15 cellular contexts compared by ENCODE assay signal in the genomic region with DNA sequence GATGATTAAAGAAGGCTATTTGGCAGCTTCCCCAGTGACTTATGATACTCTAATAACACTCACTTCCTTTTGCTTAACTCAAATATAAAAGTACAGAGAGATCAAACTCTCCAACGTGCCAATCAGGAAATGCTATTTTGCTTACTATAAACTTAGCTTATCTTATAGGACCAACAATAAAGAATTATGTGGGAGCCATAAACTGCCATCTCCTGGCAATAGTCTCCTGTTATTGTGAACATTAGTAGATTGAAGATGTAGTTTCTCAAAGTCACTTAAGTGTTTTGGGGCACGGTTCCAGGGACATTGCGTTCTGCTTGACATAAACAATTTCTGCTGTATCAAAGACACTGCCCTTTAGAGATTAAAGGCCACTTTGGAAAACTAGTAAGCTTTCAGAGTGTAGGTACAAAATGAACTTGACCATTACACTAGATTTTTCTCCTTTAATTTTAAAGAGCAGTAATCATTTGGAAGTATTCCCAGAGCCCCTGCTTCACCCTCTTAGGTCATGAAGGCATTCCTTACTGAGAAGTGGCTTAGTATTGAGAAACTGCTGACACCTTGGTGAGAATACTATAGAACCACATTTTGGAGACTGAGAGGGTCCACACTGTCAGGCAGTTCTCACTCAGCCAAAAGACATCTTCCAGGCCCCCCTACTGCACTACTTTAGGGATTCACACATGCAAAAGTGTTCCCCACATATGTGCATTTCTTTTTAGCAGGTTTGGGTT. TPM values are rescaled to one million over a fixed set of nuclear protein-coding genes. Genes with fewer than 3 reads are reported as not detected.
DNase-seq lines count a peak whose midpoint lies in the region; ATAC-seq and TF ChIP-seq lines count a peak whose summit lies in the region.
"Had no signal": no experiment of that assay in that cellular context is flagged by ENCODE, and none has a peak within 500 bp of the region (broad histone marks: within the 10 kb centered on the region; RNA-seq: fewer than 3 reads in every experiment).

No MANE protein-coding gene starts in this region.

- H3K36me3 ChIP-seq in breast epithelium: no peaks in the 10 kb centered on the region
- H3K36me3 ChIP-seq: cardiac muscle cell had no signal

- peak; percentile 13 to 34 for ATAC-seq in left cardiac atrium
- no peak for ATAC-seq in HG02852 (IDR thresholded peaks at IDR 0.05; ENCODE audit: unreplicated experiment)
- ATAC-seq: WTC11 had no signal

- H3K9me3 ChIP-seq in breast epithelium: no peaks in the 10 kb centered on the region

- no peaks in the 10 kb centered on the region for H3K4me1 ChIP-seq in breast epithelium

- peak in 1 of 2 donors; percentile 24 for DNase-seq in breast epithelium (ENCODE audit: low spot score in 2 of 2)
- peak; percentile 70 for DNase-seq in left cardiac atrium
- DNase-seq in pulmonary artery endothelial cell (ENCODE audit: low read depth, low spot score): peak; percentile 44
- no peak for DNase-seq in cerebellum (ENCODE audit: low spot score)
- DNase-seq in foreskin melanocyte: no peak
- DNase-seq in hypothalamus (lab: John Stamatoyannopoulos, UW): no peak
- DNase-seq: activated T-cell treated with anti-CD3 and anti-CD28 coated beads, Interleukin-2, amount 50 U/mL, for 1 hour; DND-41; MM.1S; NCI-H510A treated with DMSO at 0.1 percent for 48 hours; SIG-M5 had no signal

- intact Hi-C loops in breast epithelium (cut with DNase I; ENCODE audit: low total_unique reads) (no loop called here), left cardiac atrium (cut with DNase I) (loop anchor here in 1 of 2 donors (2.0 kb wide), 1 partner anchor 53 kb away; no protein-coding TSS in a partner anchor)

- no peak overlapping the region for H3K4me3 ChIP-seq in breast epithelium
- H3K4me3 ChIP-seq: cardiac muscle cell had no signal

- H3K27me3 ChIP-seq in breast epithelium: peaks cover 0 to 49% of the 10 kb centered on the region in 2 donors
- H3K27me3 ChIP-seq: cardiac muscle cell had no signal

- no peak for TF ChIP-seq CTCF in C4-2B (conservative IDR thresholded peaks at IDR 0.05)
- TF ChIP-seq CTCF in breast epithelium (IDR thresholded peaks at IDR 0.05): no peak

- TF ChIP-seq POLR2A in breast epithelium (IDR thresholded peaks at IDR 0.05): no peak

- H3K27ac ChIP-seq in C4-2B (peak overlapping the region; percentile 100), breast epithelium (peak overlapping the region; percentile 48 to 57)
- H3K27ac ChIP-seq: cardiac muscle cell had no signal

RNA-seq across cellular contexts. Expression of a gene that starts 51.9 kb away (rescaled TPM):
- 100 to 1,000 TPM; 124 to 558 (median 128) TPM for total RNA-seq in breast epithelium
- 100 to 1,000 TPM; 102 to 105 TPM for total RNA-seq in left cardiac atrium
- total RNA-seq in pulmonary artery endothelial cell: 74.2 and 120 TPM in 2 replicates
- 11.3 TPM for total RNA-seq in cerebellum

Comparison
In these comparisons a context has a peak if more than half of its experiments do, and no peak if none do; other contexts are left out.
1. DNase-seq: peak in left cardiac atrium (single experiment) and pulmonary artery endothelial cell (single experiment); none in cerebellum (single experiment), foreskin melanocyte (single experiment) and hypothalamus (0 of 51).